13 cellular contexts compared by ENCODE assay signal in the genomic region with DNA sequence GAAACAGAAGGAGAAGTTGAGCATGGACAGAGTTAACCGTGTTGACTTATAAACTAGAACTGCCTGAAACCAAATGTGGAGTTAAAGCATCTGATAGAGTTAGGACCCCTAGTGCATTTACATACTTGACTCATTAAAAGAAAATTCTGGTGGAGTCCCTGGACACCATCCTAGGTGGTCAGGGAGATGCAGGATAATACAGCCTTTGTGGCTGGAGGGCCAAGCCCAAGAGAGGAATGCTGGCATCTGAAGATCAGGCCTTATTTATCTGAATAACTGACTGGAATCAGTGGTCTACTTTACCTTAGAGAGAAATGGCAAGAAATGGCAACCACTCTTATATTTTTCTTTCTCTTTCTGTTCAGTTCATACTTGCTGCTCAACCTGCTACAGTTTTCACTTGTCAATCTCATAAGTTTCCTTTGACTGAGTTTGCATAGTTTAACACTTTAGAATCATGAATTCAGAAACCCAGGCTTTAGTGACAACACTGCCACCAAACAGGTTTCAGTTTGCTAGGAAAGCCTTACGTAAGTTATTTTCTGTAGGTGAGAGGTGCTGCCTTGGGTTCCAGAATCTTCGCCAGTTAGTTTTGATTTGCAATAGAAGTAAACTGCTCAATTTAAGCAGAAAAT. TPM values are rescaled to one million over a fixed set of nuclear protein-coding genes. Genes with fewer than 3 reads are reported as not detected.
DNase-seq lines count a peak whose midpoint lies in the region; ATAC-seq and TF ChIP-seq lines count a peak whose summit lies in the region.
"Had no signal": no experiment of that assay in that cellular context is flagged by ENCODE, and none has a peak within 500 bp of the region (broad histone marks: within the 10 kb centered on the region; RNA-seq: fewer than 3 reads in every experiment).

No MANE protein-coding gene starts in this region.

- H3K27me3 ChIP-seq in right atrium auricular region (no peaks in the 10 kb centered on the region), MM.1S (replicated peaks; ENCODE audit: insufficient read depth, low read length) (no peaks in the 10 kb centered on the region), esophagus muscularis mucosa (no peaks in the 10 kb centered on the region), H7 (ENCODE audit: control insufficient read depth, insufficient read depth, low read length) (no peaks in the 10 kb centered on the region)
- H3K27me3 ChIP-seq in CD4-positive, alpha-beta T cell (ENCODE audit: control insufficient read depth, insufficient read depth, low read length): no peaks in the 10 kb centered on the region
- H3K27me3 ChIP-seq: BLaER1 treated with 17β-estradiol and CSF1 and Interleukin-3, amounts not matched to agents 10 nM and 100 nM; upper lobe of right lung had no signal

- H3K27ac Mint-ChIP-seq in stimulated activated effector memory CD8-positive, alpha-beta T cell treated with anti-CD3 and anti-CD28 coated beads, Interleukin-12 subunit alpha, Interleukin-12 subunit beta, amount 100 ng/mL, for 72 hours: peak overlapping the region; percentile 27
- no peak overlapping the region for H3K27ac Mint-ChIP-seq in CD4-positive, alpha-beta T cell

- no peak overlapping the region for H3K4me3 Mint-ChIP-seq in stimulated activated effector memory CD8-positive, alpha-beta T cell treated with anti-CD3 and anti-CD28 coated beads, Interleukin-12 subunit alpha, Interleukin-12 subunit beta, amount 100 ng/mL, for 72 hours
- H3K4me3 Mint-ChIP-seq in CD4-positive, alpha-beta T cell: no peak overlapping the region

- peaks cover 0 to 46% of the 10 kb centered on the region in 2 donors for H3K4me1 ChIP-seq in right atrium auricular region
- H3K4me1 ChIP-seq in MM.1S (ENCODE audit: low read length): peaks cover 17% of the 10 kb centered on the region
- H3K4me1 ChIP-seq in esophagus muscularis mucosa: peaks cover 0 to 5% (median 0%) of the 10 kb centered on the region in 4 donors

- H3K27ac ChIP-seq in right atrium auricular region (peak overlapping the region; percentile 86 to 96), MM.1S (ENCODE audit: low read length) (peak overlapping the region; percentile 53; the same call in 1 of the 2 replicates), esophagus muscularis mucosa (replicated peaks in 1 of 4) (no peak overlapping the region)
- H3K27ac ChIP-seq in CD4-positive, alpha-beta T cell (ENCODE audit: low read depth, low read length): no peak overlapping the region
- H3K27ac ChIP-seq: SK-N-MC, upper lobe of right lung had no signal

- H3K4me3 ChIP-seq in right atrium auricular region (no peak overlapping the region), MM.1S (ENCODE audit: low read length) (peak overlapping the region; percentile 18; the same call in 1 of the 2 replicates), esophagus muscularis mucosa (no peak overlapping the region), H7 (ENCODE audit: insufficient read depth, low read depth, low read length) (no peak overlapping the region)
- H3K4me3 ChIP-seq: BLaER1 treated with 17β-estradiol and CSF1 and Interleukin-3, amounts not matched to agents 10 nM and 100 nM; SK-N-MC; upper lobe of right lung had no signal

- H2AFZ ChIP-seq in MM.1S (ENCODE audit: low read length): peak overlapping the region; percentile 52

- no peaks in the 10 kb centered on the region for H3K9me2 ChIP-seq in MM.1S (replicated peaks; ENCODE audit: insufficient read depth, low read length)

- TF ChIP-seq POLR2A in esophagus muscularis mucosa (IDR thresholded peaks at IDR 0.05; ENCODE audit: low read depth): no peak

- H3K4me1 Mint-ChIP-seq in stimulated activated effector memory CD8-positive, alpha-beta T cell treated with anti-CD3 and anti-CD28 coated beads, Interleukin-12 subunit alpha, Interleukin-12 subunit beta, amount 100 ng/mL, for 72 hours: no peaks in the 10 kb centered on the region
- H3K4me1 Mint-ChIP-seq in CD4-positive, alpha-beta T cell (ENCODE audit: low read depth): peaks cover 13% of the 10 kb centered on the region

- H3K9me3 Mint-ChIP-seq in stimulated activated effector memory CD8-positive, alpha-beta T cell treated with anti-CD3 and anti-CD28 coated beads, Interleukin-12 subunit alpha, Interleukin-12 subunit beta, amount 100 ng/mL, for 72 hours: no peaks in the 10 kb centered on the region
- H3K9me3 Mint-ChIP-seq in CD4-positive, alpha-beta T cell: no peaks in the 10 kb centered on the region

- peaks cover 4% of the 10 kb centered on the region; the same call in 1 of the 2 replicates for H3F3A ChIP-seq in MM.1S (ENCODE audit: insufficient read depth, low read length)

- no peaks in the 10 kb centered on the region for H3K36me3 ChIP-seq in right atrium auricular region
- H3K36me3 ChIP-seq in MM.1S (replicated peaks; ENCODE audit: insufficient read depth, low read length): no peaks in the 10 kb centered on the region
- no peaks in the 10 kb centered on the region for H3K36me3 ChIP-seq in esophagus muscularis mucosa
- H3K36me3 ChIP-seq in H7 (replicated peaks; ENCODE audit: control insufficient read depth, insufficient read depth, low read length): no peaks in the 10 kb centered on the region
- H3K36me3 ChIP-seq: BLaER1 treated with 17β-estradiol and CSF1 and Interleukin-3, amounts not matched to agents 10 nM and 100 nM; upper lobe of right lung had no signal

- TF ChIP-seq CTCF in right atrium auricular region (IDR thresholded peaks at IDR 0.05): no peak
- no peak for TF ChIP-seq CTCF in MM.1S (IDR thresholded peaks at IDR 0.05; ENCODE audit: low read length)
- TF ChIP-seq CTCF in esophagus muscularis mucosa (IDR thresholded peaks at IDR 0.05): no peak
- no peak for TF ChIP-seq CTCF in CD4-positive, alpha-beta T cell (IDR thresholded peaks at IDR 0.05)

- CTCF ChIA-PET in CD4-positive, alpha-beta T cell (lab: Charles Lee): no interaction called here

- no peaks in the 10 kb centered on the region for H4K20me1 ChIP-seq in MM.1S (ENCODE audit: insufficient read depth, low read length)
- H4K20me1 ChIP-seq: BLaER1 treated with 17β-estradiol and CSF1 and Interleukin-3, amounts not matched to agents 10 nM and 100 nM had no signal

- H3K4me2 ChIP-seq in MM.1S (ENCODE audit: low read depth, low read length): peak overlapping the region; percentile 61; the same call in 1 of the 2 replicates
- H3K4me2 ChIP-seq: BLaER1 treated with 17β-estradiol and CSF1 and Interleukin-3, amounts not matched to agents 10 nM and 100 nM had no signal

- no peak overlapping the region for H3K9ac ChIP-seq in MM.1S (ENCODE audit: low read length)
- H3K9ac ChIP-seq: BLaER1 treated with 17β-estradiol and CSF1 and Interleukin-3, amounts not matched to agents 10 nM and 100 nM had no signal

- H3K27me3 Mint-ChIP-seq in CD4-positive, alpha-beta T cell: no peaks in the 10 kb centered on the region

- DNase-seq in right atrium auricular region (ENCODE audit: low spot score): no peak
- no peak for DNase-seq in left cardiac atrium
- peak; percentile 86 for DNase-seq in MM.1S
- no peak for DNase-seq in stimulated activated effector memory CD8-positive, alpha-beta T cell treated with anti-CD3 and anti-CD28 coated beads, Interleukin-12 subunit alpha, Interleukin-12 subunit beta, amount 100 ng/mL, for 72 hours (ENCODE audit: low spot score in 2 of 2)
- no peak for DNase-seq in esophagus muscularis mucosa (ENCODE audit: extremely low spot score)
- DNase-seq in H7: no peak
- DNase-seq in CD4-positive, alpha-beta T cell: no peak
- DNase-seq: activated effector memory CD4-positive, alpha-beta T cell treated with anti-CD3 and anti-CD28 coated beads, Interleukin-2, amount 50 U/mL, for 16 hours; NCI-H1417; upper lobe of right lung had no signal

- POLR2A ChIA-PET in CD4-positive, alpha-beta T cell (lab: Charles Lee): no interaction called here

- no peak for TF ChIP-seq EP300 in esophagus muscularis mucosa (IDR thresholded peaks at IDR 0.05)

- intact Hi-C loops in left cardiac atrium (cut with DNase I) (loop anchor here in 1 of 2 donors (5.0 kb wide), 1 partner anchor 157 kb away; no protein-coding TSS in a partner anchor), esophagus muscularis mucosa (cut with DNase I) (loop anchor here (5.0 kb wide), 1 partner anchor 157 kb away; no protein-coding TSS in a partner anchor)
- intact Hi-C loops in CD4-positive, alpha-beta T cell (cut with DNase I, micrococcal nuclease): loop anchor here in 1 of 2 experiments (5.0 kb wide), 2 partner anchors 382 to 607 kb away; no protein-coding TSS in a partner anchor

- WGBS in esophagus muscularis mucosa: 98% methylated on average over 3 of the region's 3 CpGs

- no peaks in the 10 kb centered on the region for H3K36me3 Mint-ChIP-seq in stimulated activated effector memory CD8-positive, alpha-beta T cell treated with anti-CD3 and anti-CD28 coated beads, Interleukin-12 subunit alpha, Interleukin-12 subunit beta, amount 100 ng/mL, for 72 hours
- no peaks in the 10 kb centered on the region for H3K36me3 Mint-ChIP-seq in CD4-positive, alpha-beta T cell (ENCODE audit: low read depth)

- ATAC-seq in left cardiac atrium (no peak), HG02588 (IDR thresholded peaks at IDR 0.05; ENCODE audit: unreplicated experiment) (peak; percentile 84)
- peak; percentile 71 for ATAC-seq in stimulated activated effector memory CD8-positive, alpha-beta T cell treated with anti-CD3 and anti-CD28 coated beads, Interleukin-12 subunit alpha, Interleukin-12 subunit beta, amount 100 ng/mL, for 72 hours
- no peak for ATAC-seq in CD4-positive, alpha-beta T cell (ENCODE audit: poor library complexity)
- ATAC-seq: upper lobe of right lung had no signal

- H3K9me3 ChIP-seq in right atrium auricular region: no peaks in the 10 kb centered on the region
- H3K9me3 ChIP-seq in MM.1S (replicated peaks; ENCODE audit: insufficient read depth, low read length): no peaks in the 10 kb centered on the region
- no peaks in the 10 kb centered on the region for H3K9me3 ChIP-seq in esophagus muscularis mucosa
- H3K9me3 ChIP-seq in CD4-positive, alpha-beta T cell (ENCODE audit: control insufficient read depth, low read length): no peaks in the 10 kb centered on the region
- H3K9me3 ChIP-seq: upper lobe of right lung had no signal

- H3K79me2 ChIP-seq in MM.1S (ENCODE audit: low read length): no peaks in the 10 kb centered on the region

RNA-seq across cellular contexts. Expression of a gene that starts 10.2 kb away (rescaled TPM):
- total RNA-seq in right atrium auricular region (1,000 to 10,000 TPM; 1,199 to 1,662 TPM), left cardiac atrium (100 to 1,000 TPM; 466 to 773 TPM), esophagus muscularis mucosa (1 to 10 TPM; 4.2 to 8.4 (median 4.9) TPM)
- 0.80 and 1.00 TPM in 2 replicates for total RNA-seq in H7 (2014; rRNA removed; shearing (Covaris generic))
- under 1 TPM; 0.20 to 0.22 TPM for total RNA-seq in CD4-positive, alpha-beta T cell

Comparison
In these comparisons a context has a peak if more than half of its experiments do, and no peak if none do; other contexts are left out.
1. H3K27ac ChIP-seq: peak in right atrium auricular region (2 of 2) and MM.1S (single experiment); none in esophagus muscularis mucosa (0 of 4) and CD4-positive, alpha-beta T cell (single experiment).
2. ATAC-seq: peak in HG02588 (single experiment) and stimulated activated effector memory CD8-positive, alpha-beta T cell treated with anti-CD3 and anti-CD28 coated beads, Interleukin-12 subunit alpha, Interleukin-12 subunit beta, amount 100 ng/mL, for 72 hours (single experiment); none in left cardiac atrium (0 of 2) and CD4-positive, alpha-beta T cell (single experiment).
3. RNA of a gene that starts 10.2 kb away (total RNA-seq): 1,199 to 1,662 TPM in right atrium auricular region and 466 to 773 TPM in left cardiac atrium; 4.2 to 8.4 TPM in esophagus muscularis mucosa, 0.80 to 1.00 TPM in H7 and 0.20 to 0.22 TPM in CD4-positive, alpha-beta T cell; every median in the first group is over 10 times any median in the second.